In genomic region chr20:59032023-59032712, GRCh38 we compare ENCODE assay signal across 8 cellular contexts. TPM values are rescaled to one million over a fixed set of nuclear protein-coding genes. Genes with fewer than 3 reads are reported as not detected.
DNase-seq lines count a peak whose midpoint lies in the region; ATAC-seq and TF ChIP-seq lines count a peak whose summit lies in the region.

Gene ATP5F1E, minus strand, starts transcription at chr20:59032335. Its CDS starts 84 bp downstream, at chr20:59032251.

- H3K9ac ChIP-seq in mammary epithelial cell (ENCODE audit: insufficient read depth, low read length), result peak within 1 kb of the TSS; percentile 78
- peak within 1 kb of the TSS; percentile 94 for H3K9ac ChIP-seq in smooth muscle cell (ENCODE audit: low read depth)

- H3K36me3 ChIP-seq in mammary epithelial cell (ENCODE audit: insufficient read depth, low read length), result peaks cover 48% of the 10 kb centered on the region
- H3K36me3 ChIP-seq in smooth muscle cell (ENCODE audit: low read depth), result peaks cover 14% of the 10 kb centered on the region

- DNase-seq in ACHN (peak; percentile 91), NCI-H2227 treated with DMSO at 0.1 percent for 48 hours (lab: John Stamatoyannopoulos, UW) (peak; percentile 97), mammary epithelial cell (peak; percentile 94), iPS-NIHi7 (ENCODE audit: extremely low spot score) (peak; percentile 99), smooth muscle cell (lab: John Stamatoyannopoulos, UW; ENCODE audit: unreplicated experiment) (peak; percentile 82)

- BruUV-seq in mammary epithelial cell (replicated peaks; lab: Mats Ljungman, UMichigan), result no TSS peak

- WGBS in mammary epithelial cell (ENCODE audit: low coverage, missing lambda C conversion rate), result under 1% methylated on average over 20 of the region's 86 CpGs
- under 1% methylated on average over 76 of the region's 86 CpGs for WGBS in smooth muscle cell (ENCODE audit: low lambda C conversion rate)

- H3K4me3 ChIP-seq in WI38 (ENCODE audit: low read depth, low read length) (peak within 1 kb of the TSS; percentile 82), mammary epithelial cell (replicated peaks in 1 of 3; ENCODE audit: insufficient read depth in 1 of 3, low read depth in 2 of 3, low read length in 3 of 3) (peak within 1 kb of the TSS; percentile 87 to 93 (median 93)), smooth muscle cell (peak within 1 kb of the TSS; percentile 81)

- no peaks in the 10 kb centered on the region for H3K9me3 ChIP-seq in mammary epithelial cell (replicated peaks; ENCODE audit: insufficient read depth, low read length)
- no peaks in the 10 kb centered on the region for H3K9me3 ChIP-seq in smooth muscle cell (replicated peaks; ENCODE audit: low read depth)

- peak within 1 kb of the TSS; percentile 72 for H3K27ac ChIP-seq in mammary epithelial cell (ENCODE audit: insufficient read depth, low read depth, low read length)
- peak within 1 kb of the TSS; percentile 84 for H3K27ac ChIP-seq in smooth muscle cell (ENCODE audit: low read depth)

- in situ Hi-C loops in ACHN (cut with HindIII; ENCODE audit: low pct_ligation_motif_present, low pct_unique_long_range_greater_than_20kb, low sequenced_read_pairs) (no loop called here), mammary epithelial cell (cut with MboI; ENCODE audit: low sequenced_read_pairs in 2 of 2) (no loop called here)

- H3K27me3 ChIP-seq in mammary epithelial cell (ENCODE audit: insufficient read depth, low read length) (no peaks in the 10 kb centered on the region), smooth muscle cell (ENCODE audit: low read depth) (no peaks in the 10 kb centered on the region)

- H3K4me1 ChIP-seq in mammary epithelial cell (ENCODE audit: insufficient read depth, low read length) (peaks cover 32% of the 10 kb centered on the region), smooth muscle cell (ENCODE audit: low read depth) (peaks cover 30% of the 10 kb centered on the region)

- CTCF ChIA-PET in mammary epithelial cell (lab: Charles Lee; ENCODE audit: low non-redundant PET), result interaction anchor here (0.6 kb wide), 1 partner anchor 167 kb away, joined by 11 read pairs; no protein-coding TSS in a partner anchor

- dilution Hi-C loops in mammary epithelial cell (cut with HindIII; ENCODE audit: low sequenced_read_pairs), result no loop called here

- H2AFZ ChIP-seq in mammary epithelial cell (ENCODE audit: low read depth, low read length) (peak within 1 kb of the TSS; percentile 88), smooth muscle cell (ENCODE audit: low read depth) (peak within 1 kb of the TSS; percentile 78)

- H3K4me2 ChIP-seq in mammary epithelial cell (ENCODE audit: insufficient read depth, low read depth, low read length) (peak within 1 kb of the TSS; percentile 90), smooth muscle cell (peak within 1 kb of the TSS; percentile 95)

- H3F3A ChIP-seq in smooth muscle cell (ENCODE audit: low read depth), result peaks cover 19% of the 10 kb centered on the region

- intact Hi-C loops in mammary epithelial cell (cut with micrococcal nuclease), result loop anchor here (1.0 to 5.0 kb wide), 4 partner anchors 11 to 162 kb away; no protein-coding TSS in a partner anchor

- ATAC-seq in GM18907 (IDR thresholded peaks at IDR 0.05; ENCODE audit: unreplicated experiment) (peak; percentile 91), HG03159 (IDR thresholded peaks at IDR 0.05; ENCODE audit: unreplicated experiment) (peak; percentile 93)

- H3K79me2 ChIP-seq in mammary epithelial cell (ENCODE audit: insufficient read depth, low read length) (peaks cover 72% of the 10 kb centered on the region), smooth muscle cell (ENCODE audit: low read depth) (peaks cover 47% of the 10 kb centered on the region)

- peaks cover 5% of the 10 kb centered on the region for H4K20me1 ChIP-seq in mammary epithelial cell (ENCODE audit: insufficient read depth, low read length)
- H4K20me1 ChIP-seq in smooth muscle cell (ENCODE audit: low read depth), result peaks cover 31% of the 10 kb centered on the region

- TF ChIP-seq CTCF in WI38 (IDR thresholded peaks at IDR 0.05; ENCODE audit: low read depth, low read length) (no peak), mammary epithelial cell (conservative IDR thresholded peaks at IDR 0.05 in 1 of 2, IDR thresholded peaks at IDR 0.05 in 1 of 2; ENCODE audit: extremely low read depth in 1 of 2, insufficient read depth in 1 of 2, low read depth in 1 of 2, low read length in 2 of 2) (no peak), smooth muscle cell (IDR thresholded peaks at IDR 0.05; ENCODE audit: borderline replicate concordance, insufficient read depth, poor library complexity, severe bottlenecking) (no peak)

RNA-seq across cellular contexts. Expression of gene ATP5F1E, which starts in this region (rescaled TPM):
- 10 to 100 TPM; 13.7 to 75.4 TPM for total RNA-seq in mammary epithelial cell
- polyA plus RNA-seq in mammary epithelial cell, result 39.1 TPM
- 9.7 TPM for polyA minus RNA-seq in mammary epithelial cell
- 48.1 and 48.6 TPM in 2 replicates for total RNA-seq in smooth muscle cell
- 265 and 280 TPM in 2 replicates for polyA plus RNA-seq in smooth muscle cell

Comparison
In these comparisons a context has a peak if more than half of its experiments do, and no peak if none do; other contexts are left out.
1. Peak in every context shown above with its lines: DNase-seq, ATAC-seq, H3K4me3 ChIP-seq and H3K27ac ChIP-seq.